In genomic region chr2:157592374-157592773, GRCh38 we compare ENCODE assay signal across 16 cellular contexts. TPM values are rescaled to one million over a fixed set of nuclear protein-coding genes. Genes with fewer than 3 reads are reported as not detected.
DNase-seq lines count a peak whose midpoint lies in the region; ATAC-seq and TF ChIP-seq lines count a peak whose summit lies in the region.
"Had no signal": no experiment of that assay in that cellular context is flagged by ENCODE, and none has a peak within 500 bp of the region (broad histone marks: within the 10 kb centered on the region; RNA-seq: fewer than 3 reads in every experiment).

No MANE protein-coding gene starts in this region.

- no peaks in the 10 kb centered on the region for H3K9me3 Mint-ChIP-seq in activated CD8-positive, alpha-beta memory T cell treated with anti-CD3 and anti-CD28 coated beads, Interleukin-2, amount 10 ng/mL, durations not matched to agents 7 days and 5 days (ENCODE audit: low read depth)
- H3K9me3 Mint-ChIP-seq: CD14-positive monocyte, GM23338 had no signal

- peaks cover 5% of the 10 kb centered on the region for H3K4me1 Mint-ChIP-seq in activated CD8-positive, alpha-beta memory T cell treated with anti-CD3 and anti-CD28 coated beads, Interleukin-2, amount 10 ng/mL, durations not matched to agents 7 days and 5 days

- H3K36me3 ChIP-seq in endocrine pancreas (ENCODE audit: control insufficient read depth, insufficient read depth, low read length) = no peaks in the 10 kb centered on the region
- no peaks in the 10 kb centered on the region for H3K36me3 ChIP-seq in subcutaneous abdominal adipose tissue (ENCODE audit: control insufficient read depth in 5 of 5, insufficient read depth in 5 of 5, low read length in 5 of 5)

- H3K36me3 Mint-ChIP-seq in activated CD8-positive, alpha-beta memory T cell treated with anti-CD3 and anti-CD28 coated beads, Interleukin-2, amount 10 ng/mL, durations not matched to agents 7 days and 5 days = no peaks in the 10 kb centered on the region
- H3K36me3 Mint-ChIP-seq: CD14-positive monocyte had no signal

- DNase-seq in NCI-H524 (lab: John Stamatoyannopoulos, UW) (peak; percentile 1 to 12), NCI-H524 treated with DMSO at 0.1 percent for 48 hours (lab: John Stamatoyannopoulos, UW) (no peak), NCI-H69 (lab: John Stamatoyannopoulos, UW) (peak; percentile 71), HEK293T (ENCODE audit: extremely low spot score) (no peak)
- no peak for DNase-seq in activated CD8-positive, alpha-beta memory T cell treated with anti-CD3 and anti-CD28 coated beads, Interleukin-2, amount 10 ng/mL, durations not matched to agents 7 days and 5 days
- DNase-seq: Caco-2; CD8-positive, alpha-beta memory T cell; DMS153; DMS79 treated with DMSO at 0.1 percent for 48 hours; H7 had no signal

- peaks cover 10% of the 10 kb centered on the region for H3K27me3 Mint-ChIP-seq in activated CD8-positive, alpha-beta memory T cell treated with anti-CD3 and anti-CD28 coated beads, Interleukin-2, amount 10 ng/mL, durations not matched to agents 7 days and 5 days

- H3K4me3 Mint-ChIP-seq in activated CD8-positive, alpha-beta memory T cell treated with anti-CD3 and anti-CD28 coated beads, Interleukin-2, amount 10 ng/mL, durations not matched to agents 7 days and 5 days = no peak overlapping the region
- H3K4me3 Mint-ChIP-seq: CD14-positive monocyte; CD8-positive, alpha-beta memory T cell; GM23338 had no signal

- H3K27me3 ChIP-seq in endocrine pancreas (ENCODE audit: control insufficient read depth, insufficient read depth, low read length) (no peaks in the 10 kb centered on the region), subcutaneous abdominal adipose tissue (ENCODE audit: control insufficient read depth in 5 of 5, insufficient read depth in 4 of 5, low read length in 5 of 5) (peaks cover 0 to 3% (median 0%) of the 10 kb centered on the region in 5 donors)

- H3K27ac Mint-ChIP-seq in activated CD8-positive, alpha-beta memory T cell treated with anti-CD3 and anti-CD28 coated beads, Interleukin-2, amount 10 ng/mL, durations not matched to agents 7 days and 5 days = no peak overlapping the region
- H3K27ac Mint-ChIP-seq: CD14-positive monocyte; CD8-positive, alpha-beta memory T cell; GM23338 had no signal

- H3K4me3 ChIP-seq in endocrine pancreas (ENCODE audit: control insufficient read depth, insufficient read depth, low read length) = peak overlapping the region; percentile 78
- no peak overlapping the region for H3K4me3 ChIP-seq in subcutaneous abdominal adipose tissue (ENCODE audit: low read depth in 1 of 5, low read length in 5 of 5)
- H3K4me3 ChIP-seq: A549, GM23338 had no signal

- H3K27ac ChIP-seq in subcutaneous abdominal adipose tissue (ENCODE audit: low read depth, low read length) = peak overlapping the region; percentile 77
- H3K27ac ChIP-seq: A549 had no signal

- no peak for ATAC-seq in activated CD8-positive, alpha-beta memory T cell treated with anti-CD3 and anti-CD28 coated beads, Interleukin-2, amount 10 ng/mL, durations not matched to agents 7 days and 5 days
- no peak for ATAC-seq in activated CD4-positive, CD25-positive, alpha-beta regulatory T cell treated with anti-CD3 and anti-CD28 coated beads, Interleukin-2, amount 50 U/mL, for 24 hours
- ATAC-seq: A549, GM23338 had no signal

- H3K9me3 ChIP-seq in endocrine pancreas (ENCODE audit: control insufficient read depth, low read length) (no peaks in the 10 kb centered on the region), subcutaneous abdominal adipose tissue (ENCODE audit: control insufficient read depth in 5 of 5, low read length in 5 of 5) (no peaks in the 10 kb centered on the region)
- H3K9me3 ChIP-seq: A549, Caco-2 had no signal

- POLR2A ChIA-PET in HEK293T (lab: Yijun Ruan, JAX) = no interaction called here

- CTCF ChIA-PET in activated CD8-positive, alpha-beta memory T cell treated with anti-CD3 and anti-CD28 coated beads, Interleukin-2, amount 10 ng/mL, durations not matched to agents 7 days and 5 days (lab: Charles Lee) = interaction anchor here (0.8 kb wide), 1 partner anchor 100 kb away, joined by 3 read pairs; no protein-coding TSS in a partner anchor
- CTCF ChIA-PET in HEK293T (lab: Yijun Ruan, JAX) = no interaction called here

- peaks cover 34% of the 10 kb centered on the region for H3K4me1 ChIP-seq in endocrine pancreas (ENCODE audit: control insufficient read depth, insufficient read depth, low read length)
- peaks cover 0 to 28% (median 6%) of the 10 kb centered on the region in 5 donors for H3K4me1 ChIP-seq in subcutaneous abdominal adipose tissue (ENCODE audit: control insufficient read depth in 5 of 5, insufficient read depth in 5 of 5, low read length in 5 of 5)
- H3K4me1 ChIP-seq: A549, Caco-2 had no signal

- no peak overlapping the region for H3K9ac ChIP-seq in endocrine pancreas (ENCODE audit: control insufficient read depth, insufficient read depth, low read length)
- no peak overlapping the region for H3K9ac ChIP-seq in subcutaneous abdominal adipose tissue (ENCODE audit: low read length in 5 of 5)

TF ChIP-seq in HEK293T, 16 proteins besides CTCF, POLR2A, EP300 and RAD21:
- TF ChIP-seq L3MBTL2 (conservative IDR thresholded peaks at IDR 0.05) = no peak
- TF ChIP-seq FOXA1 (IDR thresholded peaks at IDR 0.05) = no peak
- no peak for TF ChIP-seq HDGF (IDR thresholded peaks at IDR 0.05; ENCODE audit: borderline replicate concordance)
- TF ChIP-seq TARDBP (IDR thresholded peaks at IDR 0.05) = no peak
- no peak for TF ChIP-seq CTBP1 (IDR thresholded peaks at IDR 0.05; ENCODE audit: borderline replicate concordance)
- TF ChIP-seq PKNOX1 (IDR thresholded peaks at IDR 0.05) = no peak
- TF ChIP-seq BHLHE40 (IDR thresholded peaks at IDR 0.05; ENCODE audit: borderline replicate concordance) = no peak
- no peak for TF ChIP-seq FOXK2 (IDR thresholded peaks at IDR 0.05)
- no peak for TF ChIP-seq ELF4 (IDR thresholded peaks at IDR 0.05)
- TF ChIP-seq LEF1 (IDR thresholded peaks at IDR 0.05; ENCODE audit: borderline replicate concordance) = no peak
- TF ChIP-seq SUZ12 (IDR thresholded peaks at IDR 0.05) = no peak
- no peak for TF ChIP-seq SP1 (IDR thresholded peaks at IDR 0.05)
- no peak for TF ChIP-seq NFRKB (IDR thresholded peaks at IDR 0.05)
- TF ChIP-seq ARNT (IDR thresholded peaks at IDR 0.05) = no peak
- TF ChIP-seq ZNF384 (IDR thresholded peaks at IDR 0.05) = no peak

RNA-seq across cellular contexts. Expression of gene ACVR1C, which starts 36.3 kb away (rescaled TPM):
- 1 to 10 TPM; 1.2 to 2.4 TPM for total RNA-seq in activated CD8-positive, alpha-beta memory T cell treated with anti-CD3 and anti-CD28 coated beads, Interleukin-2, amount 10 ng/mL, durations not matched to agents 7 days and 5 days

Comparison
In these comparisons a context has a peak if more than half of its experiments do, and no peak if none do; other contexts are left out.
1. DNase-seq: peak in NCI-H524 (2 of 2) and NCI-H69 (single experiment); none in NCI-H524 treated with DMSO at 0.1 percent for 48 hours (single experiment), activated CD8-positive, alpha-beta memory T cell treated with anti-CD3 and anti-CD28 coated beads, Interleukin-2, amount 10 ng/mL, durations not matched to agents 7 days and 5 days (single experiment) and HEK293T (single experiment).